In genomic region chr16:69311115-69311532, GRCh38 we compare ENCODE assay signal across 8 cellular contexts. TPM values are rescaled to one million over a fixed set of nuclear protein-coding genes. Genes with fewer than 3 reads are reported as not detected.
DNase-seq lines count a peak whose midpoint lies in the region; TF ChIP-seq lines count a peak whose summit lies in the region.

VPS4A (plus strand) TSS chr16:69311350; CDS start chr16:69311512, 162 bp downstream.

- peak within 1 kb of the TSS; percentile 98 for H3K27ac Mint-ChIP-seq in activated T-helper 2 cell treated with anti-CD3 and anti-CD28 coated beads, Interferon-gamma antibody, Interleukin-2, Interleukin-4, amounts not matched to agents 10 μg/mL and 5 μg/mL and 100 μg/mL, durations not matched to agents 14 hours and 24 hours and 36 hours
- H3K27ac Mint-ChIP-seq in nephron = peak within 1 kb of the TSS; percentile 37 to 87 (median 86)
- peak within 1 kb of the TSS; percentile 94 for H3K27ac Mint-ChIP-seq in stimulated activated naive CD8-positive, alpha-beta T cell treated with anti-CD3 and anti-CD28 coated beads, Interleukin-15, Interleukin-2, amounts not matched to agents 100 ng/mL and 50 ng/mL, for 24 hours

- H3K27ac ChIP-seq in RWPE1 = peak within 1 kb of the TSS; percentile 88

- H3K4me3 Mint-ChIP-seq in activated T-helper 2 cell treated with anti-CD3 and anti-CD28 coated beads, Interferon-gamma antibody, Interleukin-2, Interleukin-4, amounts not matched to agents 10 μg/mL and 5 μg/mL and 100 μg/mL, durations not matched to agents 14 hours and 24 hours and 36 hours (ENCODE audit: low read depth) = peak within 1 kb of the TSS; percentile 100
- peak within 1 kb of the TSS; percentile 95 to 97 (median 96) for H3K4me3 Mint-ChIP-seq in nephron
- H3K4me3 Mint-ChIP-seq in stimulated activated naive CD8-positive, alpha-beta T cell treated with anti-CD3 and anti-CD28 coated beads, Interleukin-15, Interleukin-2, amounts not matched to agents 100 ng/mL and 50 ng/mL, for 24 hours = peak within 1 kb of the TSS; percentile 98

- CTCF ChIA-PET in RWPE1 (lab: Yijun Ruan, JAX) = interaction anchor here (1.0 to 1.2 kb wide), 2 partner anchors 15 to 85 kb away, joined by 3 to 4 read pairs; no protein-coding TSS in a partner anchor

- TF ChIP-seq CTCF in LNCaP clone FGC (IDR thresholded peaks at IDR 0.05; ENCODE audit: control insufficient read depth, extremely low read depth, insufficient read depth) (peak; percentile 99), RWPE1 (conservative IDR thresholded peaks at IDR 0.05; ENCODE audit: low read depth) (peak; percentile 93), nephron (IDR thresholded peaks at IDR 0.05; ENCODE audit: unreplicated experiment in 3 of 3) (peak; percentile 80 to 92 (median 85))

- DNase-seq in ELR (ENCODE audit: low read depth) (peak; percentile 96), H4 (ENCODE audit: low spot score) (peak; percentile 89), LNCaP clone FGC (ENCODE audit: low read depth) (peak; percentile 80), RWPE1 (ENCODE audit: low spot score) (peak; percentile 97), fibroblast of peridontal ligament (ENCODE audit: extremely low read depth) (peak; percentile 92)
- DNase-seq in activated T-helper 2 cell treated with anti-CD3 and anti-CD28 coated beads, Interferon-gamma antibody, Interleukin-2, Interleukin-4, amounts not matched to agents 10 μg/mL and 5 μg/mL and 100 μg/mL, durations not matched to agents 14 hours and 24 hours and 36 hours (ENCODE audit: low spot score) = peak; percentile 97

- POLR2A ChIA-PET in RWPE1 (lab: Yijun Ruan, JAX; ENCODE audit: low non-redundant PET) = no interaction called here

- peaks cover 42% of the 10 kb centered on the region for H3K36me3 Mint-ChIP-seq in activated T-helper 2 cell treated with anti-CD3 and anti-CD28 coated beads, Interferon-gamma antibody, Interleukin-2, Interleukin-4, amounts not matched to agents 10 μg/mL and 5 μg/mL and 100 μg/mL, durations not matched to agents 14 hours and 24 hours and 36 hours (ENCODE audit: low read depth)
- H3K36me3 Mint-ChIP-seq in nephron (ENCODE audit: low read depth) = peaks cover 29% of the 10 kb centered on the region
- peaks cover 21% of the 10 kb centered on the region for H3K36me3 Mint-ChIP-seq in stimulated activated naive CD8-positive, alpha-beta T cell treated with anti-CD3 and anti-CD28 coated beads, Interleukin-15, Interleukin-2, amounts not matched to agents 100 ng/mL and 50 ng/mL, for 24 hours (ENCODE audit: low read depth)

- intact Hi-C loops in activated T-helper 2 cell treated with anti-CD3 and anti-CD28 coated beads, Interferon-gamma antibody, Interleukin-2, Interleukin-4, amounts not matched to agents 10 μg/mL and 5 μg/mL and 100 μg/mL, durations not matched to agents 14 hours and 24 hours and 36 hours (cut with micrococcal nuclease) = loop anchor here (1.0 kb wide), 2 partner anchors 19 to 28 kb away; partner anchors contain the start of genes COG8, NIP7 and PDF

- H3K4me3 ChIP-seq in LNCaP clone FGC (ENCODE audit: low read depth, low read length) = peak within 1 kb of the TSS; percentile 89

- H3K4me1 Mint-ChIP-seq in activated T-helper 2 cell treated with anti-CD3 and anti-CD28 coated beads, Interferon-gamma antibody, Interleukin-2, Interleukin-4, amounts not matched to agents 10 μg/mL and 5 μg/mL and 100 μg/mL, durations not matched to agents 14 hours and 24 hours and 36 hours (ENCODE audit: low read depth) = peaks cover 17% of the 10 kb centered on the region
- H3K4me1 Mint-ChIP-seq in nephron = peaks cover 5% of the 10 kb centered on the region
- H3K4me1 Mint-ChIP-seq in stimulated activated naive CD8-positive, alpha-beta T cell treated with anti-CD3 and anti-CD28 coated beads, Interleukin-15, Interleukin-2, amounts not matched to agents 100 ng/mL and 50 ng/mL, for 24 hours (ENCODE audit: low read depth) = peaks cover 23% of the 10 kb centered on the region

- H3K9me3 Mint-ChIP-seq in activated T-helper 2 cell treated with anti-CD3 and anti-CD28 coated beads, Interferon-gamma antibody, Interleukin-2, Interleukin-4, amounts not matched to agents 10 μg/mL and 5 μg/mL and 100 μg/mL, durations not matched to agents 14 hours and 24 hours and 36 hours = no peaks in the 10 kb centered on the region
- no peaks in the 10 kb centered on the region for H3K9me3 Mint-ChIP-seq in nephron
- H3K9me3 Mint-ChIP-seq in stimulated activated naive CD8-positive, alpha-beta T cell treated with anti-CD3 and anti-CD28 coated beads, Interleukin-15, Interleukin-2, amounts not matched to agents 100 ng/mL and 50 ng/mL, for 24 hours = no peaks in the 10 kb centered on the region

- no peaks in the 10 kb centered on the region for H3K27me3 Mint-ChIP-seq in activated T-helper 2 cell treated with anti-CD3 and anti-CD28 coated beads, Interferon-gamma antibody, Interleukin-2, Interleukin-4, amounts not matched to agents 10 μg/mL and 5 μg/mL and 100 μg/mL, durations not matched to agents 14 hours and 24 hours and 36 hours (ENCODE audit: low read depth)
- no peaks in the 10 kb centered on the region for H3K27me3 Mint-ChIP-seq in nephron (ENCODE audit: low read depth)
- H3K27me3 Mint-ChIP-seq in stimulated activated naive CD8-positive, alpha-beta T cell treated with anti-CD3 and anti-CD28 coated beads, Interleukin-15, Interleukin-2, amounts not matched to agents 100 ng/mL and 50 ng/mL, for 24 hours = no peaks in the 10 kb centered on the region

RNA-seq across cellular contexts. Expression of gene VPS4A, which starts in this region (rescaled TPM):
- total RNA-seq in H4 (2014; rRNA removed; shearing (Covaris generic)) = 20.9 and 23.2 TPM in 2 replicates
- total RNA-seq in activated T-helper 2 cell treated with anti-CD3 and anti-CD28 coated beads, Interferon-gamma antibody, Interleukin-2, Interleukin-4, amounts not matched to agents 10 μg/mL and 5 μg/mL and 100 μg/mL, durations not matched to agents 14 hours and 24 hours and 36 hours = 34.6 and 36.3 TPM in 2 replicates

Comparison
In these comparisons a context has a peak if more than half of its experiments do, and no peak if none do; other contexts are left out.
1. Peak in every context shown above with its lines: DNase-seq, H3K4me3 ChIP-seq and H3K27ac ChIP-seq.